Comparison of ENCODE assay signal across 8 cellular contexts in genomic region chr6:24549158-24549557, GRCh38.
"Had no signal": no experiment of that assay in that cellular context is flagged by ENCODE, and none has a peak within 500 bp of the region (broad histone marks: within the 10 kb centered on the region; RNA-seq: fewer than 3 reads in every experiment).

No MANE protein-coding gene starts in this region.

- H3K4me3 ChIP-seq: GM12878 had no signal

- ATAC-seq: GM12878 had no signal

- DNase-seq: GDM1, GF-D8 had no signal

- FAIRE-seq: G401.6, GM12878, GM12891, GM12892, GM18507, GM19239 had no signal
